In the genomic region with DNA sequence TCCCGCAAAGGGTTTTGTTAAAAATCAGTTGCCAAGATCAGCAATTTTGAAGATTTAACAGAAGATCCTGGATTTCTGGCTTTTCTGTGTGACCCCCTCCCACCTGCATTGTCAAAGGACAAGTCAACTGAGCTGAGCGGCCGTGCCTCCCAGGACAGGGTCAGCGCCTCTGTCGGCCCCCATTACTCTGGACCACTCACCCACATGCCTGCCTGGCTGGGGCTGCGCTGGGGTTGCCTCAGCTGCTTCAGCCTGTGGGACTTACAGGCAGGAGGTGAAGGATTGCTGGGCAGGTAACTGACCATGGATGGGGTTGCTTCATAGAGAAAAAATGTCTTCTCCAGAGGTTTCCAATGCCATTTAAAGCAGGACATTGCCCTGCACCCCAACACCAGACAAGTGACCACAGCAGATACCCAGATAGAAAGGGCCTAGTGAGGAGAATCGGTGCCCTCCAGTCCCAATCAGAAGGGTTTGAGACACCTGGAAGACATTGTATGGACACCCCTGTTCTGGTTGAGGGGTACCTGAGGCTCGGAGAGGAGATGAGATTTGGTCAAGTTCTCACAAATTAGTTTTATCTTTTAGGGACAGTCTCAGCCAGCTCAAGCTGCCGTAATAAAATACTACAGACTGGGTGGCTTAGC, we compare ENCODE assay signal across 1 cellular context.
A peak's percentile ranks its signal among the peaks of the same experiment; 100 is the strongest.
TF ChIP-seq lines count a peak whose summit lies in the region.

No MANE protein-coding gene starts in this region.

TF ChIP-seq in HepG2, 621 proteins besides CTCF, POLR2A, EP300 and RAD21:
- TF ChIP-seq ZNF776 (CRISPR knock-in tag; IDR thresholded peaks at IDR 0.05), result 0 out of 2 replicates have a peak, but pooled peaks have one; percentile 43
- no peak for TF ChIP-seq RELA (CRISPR knock-in tag; IDR thresholded peaks at IDR 0.05)
- peak; percentile 64 for TF ChIP-seq POLR2G (IDR thresholded peaks at IDR 0.05; ENCODE audit: low read depth, low read length)
- peak; percentile 59 for TF ChIP-seq AGO2 (optimal IDR thresholded peaks at IDR 0.05; ENCODE audit: low read depth, low read length)
- peak; percentile 94 for TF ChIP-seq RBM22 (optimal IDR thresholded peaks at IDR 0.05; ENCODE audit: low read length)
TF ChIP-seq in HepG2: peak in this region for 4.
